Comparison of ENCODE assay signal across 29 cellular contexts in the genomic region with DNA sequence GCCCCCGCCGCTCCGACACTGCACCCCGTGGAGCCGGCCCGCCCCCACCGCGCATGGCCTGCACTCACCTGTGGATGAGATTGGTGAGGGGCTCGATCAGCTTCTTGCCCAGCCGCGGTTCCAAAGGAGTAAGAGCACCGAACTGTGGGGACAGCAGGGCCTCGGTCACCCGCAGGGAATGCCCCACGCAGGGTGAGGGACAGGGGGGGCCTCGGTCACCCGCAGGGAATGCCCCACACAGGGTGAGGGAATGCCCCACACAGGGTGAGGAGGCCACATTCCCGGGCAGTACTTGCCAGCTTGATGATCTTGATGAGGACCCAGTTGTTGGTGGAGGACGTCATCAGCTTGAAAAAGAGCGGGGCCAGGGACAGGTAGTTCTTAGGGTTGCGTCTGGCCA.
"Had no signal": no experiment of that assay in that cellular context is flagged by ENCODE, and none has a peak within 500 bp of the region (broad histone marks: within the 10 kb centered on the region; RNA-seq: fewer than 3 reads in every experiment).

No MANE protein-coding gene starts in this region.

- H3K4me3 Mint-ChIP-seq: activated B cell treated with CpG ODN at 0.5 μM for 24 hours; activated CD4-positive, alpha-beta memory T cell treated with anti-CD3 and anti-CD28 coated beads for 36 hours; activated CD4-positive, alpha-beta T cell treated with anti-CD3 and anti-CD28 coated beads, Interleukin-2, amount 10 ng/mL, durations not matched to agents 7 days and 5 days; activated naive CD4-positive, alpha-beta T cell treated with anti-CD3 and anti-CD28 coated beads for 36 hours; activated naive CD8-positive, alpha-beta T cell; activated T-helper 17 cell treated with anti-CD3 and anti-CD28 coated beads, Interleukin-2, amount 50 U/mL, for 72 hours had no signal

- H3K9me3 Mint-ChIP-seq: activated B cell treated with CpG ODN at 0.5 μM for 24 hours; activated CD4-positive, alpha-beta memory T cell treated with anti-CD3 and anti-CD28 coated beads for 36 hours; activated CD4-positive, alpha-beta T cell treated with anti-CD3 and anti-CD28 coated beads, Interleukin-2, amount 10 ng/mL, durations not matched to agents 7 days and 5 days; activated naive CD4-positive, alpha-beta T cell treated with anti-CD3 and anti-CD28 coated beads for 36 hours; activated T-helper 17 cell treated with anti-CD3 and anti-CD28 coated beads, Interleukin-2, amount 50 U/mL, for 72 hours had no signal

- ATAC-seq: activated T-helper 17 cell treated with anti-CD3 and anti-CD28 coated beads, Interleukin-2, amount 50 U/mL, for 72 hours; Panc1 had no signal

- H3K27ac Mint-ChIP-seq: activated B cell treated with CpG ODN at 0.5 μM for 24 hours; activated CD4-positive, alpha-beta memory T cell treated with anti-CD3 and anti-CD28 coated beads for 36 hours; activated CD4-positive, alpha-beta T cell treated with anti-CD3 and anti-CD28 coated beads, Interleukin-2, amount 10 ng/mL, durations not matched to agents 7 days and 5 days; activated naive CD4-positive, alpha-beta T cell treated with anti-CD3 and anti-CD28 coated beads for 36 hours; activated naive CD8-positive, alpha-beta T cell; activated T-helper 17 cell treated with anti-CD3 and anti-CD28 coated beads, Interleukin-2, amount 50 U/mL, for 72 hours had no signal

- H3K27me3 ChIP-seq: brain microvascular endothelial cell, cardiac muscle cell had no signal

- H3K4me3 ChIP-seq: cardiac muscle cell had no signal

- H3K27me3 Mint-ChIP-seq: activated B cell treated with CpG ODN at 0.5 μM for 24 hours; activated CD4-positive, alpha-beta memory T cell treated with anti-CD3 and anti-CD28 coated beads for 36 hours; activated CD4-positive, alpha-beta T cell treated with anti-CD3 and anti-CD28 coated beads, Interleukin-2, amount 10 ng/mL, durations not matched to agents 7 days and 5 days; activated naive CD8-positive, alpha-beta T cell; activated T-helper 17 cell treated with anti-CD3 and anti-CD28 coated beads, Interleukin-2, amount 50 U/mL, for 72 hours had no signal

- DNase-seq: activated B cell treated with CpG ODN at 0.5 μM for 24 hours; activated CD4-positive, alpha-beta memory T cell treated with anti-CD3 and anti-CD28 coated beads for 36 hours; activated CD4-positive, alpha-beta T cell treated with anti-CD3 and anti-CD28 coated beads for 1 hour; activated CD4-positive, alpha-beta T cell treated with anti-CD3 and anti-CD28 coated beads, Interleukin-2, amount 10 ng/mL, durations not matched to agents 7 days and 5 days; activated CD8-positive, alpha-beta memory T cell treated with anti-CD3 and anti-CD28 coated beads for 24 hours; activated gamma-delta T cell; activated naive CD4-positive, alpha-beta T cell treated with anti-CD3 and anti-CD28 coated beads for 36 hours; activated T-cell treated with anti-CD3 and anti-CD28 coated beads for 4 hours; activated T-cell treated with anti-CD3 and anti-CD28 coated beads, Interleukin-2, amount 50 U/mL, for 48 hours; brain microvascular endothelial cell; KBM-7; NCI-H1048; NCI-H1694; NCI-H2029; NCI-H2107; NCI-H2171 treated with DMSO at 0.1 percent for 48 hours; NCI-H226; NCI-H510A treated with DMSO at 0.1 percent for 48 hours; NCI-H69; NK-92 treated with Interleukin-12 subunit alpha and Interleukin-12 subunit beta, amount 100 ng/mL, for 24 hours; OCI-M1; RPMI8226; SHP77 treated with DMSO at 0.1 percent for 48 hours; T-helper 2 cell; T1000 had no signal

- H3K4me1 Mint-ChIP-seq: activated B cell treated with CpG ODN at 0.5 μM for 24 hours; activated CD4-positive, alpha-beta T cell treated with anti-CD3 and anti-CD28 coated beads, Interleukin-2, amount 10 ng/mL, durations not matched to agents 7 days and 5 days; activated T-helper 17 cell treated with anti-CD3 and anti-CD28 coated beads, Interleukin-2, amount 50 U/mL, for 72 hours had no signal

- H3K27ac ChIP-seq: brain microvascular endothelial cell, cardiac muscle cell had no signal
